Comparison of ENCODE assay signal across 16 cellular contexts in the genomic region with DNA sequence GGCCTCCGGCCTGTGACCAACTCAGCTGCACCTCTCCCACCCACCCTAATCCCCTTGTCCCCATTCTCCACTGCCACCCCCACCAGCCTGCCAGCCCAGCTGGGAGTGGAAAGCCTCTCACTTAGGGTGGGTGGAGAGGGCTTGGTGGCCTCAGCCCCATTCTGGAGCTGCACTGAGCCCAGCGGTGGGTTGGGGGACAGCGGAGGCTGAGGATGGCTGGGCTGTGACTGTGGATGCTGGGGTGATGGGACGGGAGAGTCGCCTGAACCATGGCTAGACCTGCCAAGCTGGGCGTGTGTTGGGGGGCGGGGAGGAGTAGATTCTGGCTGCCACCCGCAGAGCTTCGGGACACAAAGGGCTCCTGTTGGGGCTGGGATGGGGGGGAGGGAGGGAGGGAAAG. TPM values are rescaled to one million over a fixed set of nuclear protein-coding genes. Genes with fewer than 3 reads are reported as not detected.
DNase-seq lines count a peak whose midpoint lies in the region; ATAC-seq and TF ChIP-seq lines count a peak whose summit lies in the region.
"Had no signal": no experiment of that assay in that cellular context is flagged by ENCODE, and none has a peak within 500 bp of the region (broad histone marks: within the 10 kb centered on the region; RNA-seq: fewer than 3 reads in every experiment).

No MANE protein-coding gene starts in this region.

- H3K9me3 Mint-ChIP-seq in activated CD4-positive, alpha-beta T cell treated with anti-CD3 and anti-CD28 coated beads for 36 hours (ENCODE audit: low read depth), result no peaks in the 10 kb centered on the region
- H3K9me3 Mint-ChIP-seq in immature natural killer cell, result no peaks in the 10 kb centered on the region
- H3K9me3 Mint-ChIP-seq: activated T-cell treated with anti-CD3 and anti-CD28 coated beads, Interleukin-2, amount 50 U/mL, for 4 hours had no signal

- H3K4me1 Mint-ChIP-seq in activated CD4-positive, alpha-beta T cell treated with anti-CD3 and anti-CD28 coated beads for 36 hours, result peaks cover 10% of the 10 kb centered on the region
- peaks cover 15 to 25% of the 10 kb centered on the region in 2 donors for H3K4me1 Mint-ChIP-seq in immature natural killer cell

- CTCF ChIA-PET in activated CD4-positive, alpha-beta T cell treated with anti-CD3 and anti-CD28 coated beads for 36 hours (lab: Charles Lee), result interaction anchor here (0.9 to 1.3 kb wide), 3 partner anchors 12 to 462 kb away, joined by 3 to 5 read pairs (median 3); no protein-coding TSS in a partner anchor

- no peaks in the 10 kb centered on the region for H3K27me3 ChIP-seq in MM.1S (replicated peaks; ENCODE audit: insufficient read depth, low read length)
- H3K27me3 ChIP-seq: brain microvascular endothelial cell, transverse colon had no signal

- no peak overlapping the region for H3K27ac Mint-ChIP-seq in activated CD4-positive, alpha-beta T cell treated with anti-CD3 and anti-CD28 coated beads for 36 hours
- H3K27ac Mint-ChIP-seq in immature natural killer cell, result peak overlapping the region in 1 of 6 donors; percentile 59

- H3K27me3 Mint-ChIP-seq in activated CD4-positive, alpha-beta T cell treated with anti-CD3 and anti-CD28 coated beads for 36 hours, result no peaks in the 10 kb centered on the region
- peaks cover 8 to 14% (median 13%) of the 10 kb centered on the region in 3 donors for H3K27me3 Mint-ChIP-seq in immature natural killer cell (ENCODE audit: low read depth in 3 of 3)

- TF ChIP-seq CTCF in MM.1S (IDR thresholded peaks at IDR 0.05; ENCODE audit: low read length), result no peak

- H3K9me2 ChIP-seq in MM.1S (replicated peaks; ENCODE audit: insufficient read depth, low read length), result no peaks in the 10 kb centered on the region

- H3K4me2 ChIP-seq in MM.1S (ENCODE audit: low read depth, low read length), result no peak overlapping the region

- no peak for DNase-seq in activated CD4-positive, alpha-beta T cell treated with anti-CD3 and anti-CD28 coated beads for 36 hours
- DNase-seq in activated CD4-positive, alpha-beta T cell treated with anti-CD3 and anti-CD28 coated beads, Interleukin-2, amount 50 U/mL, for 1 hour, result no peak
- peak in 43 of 58 donors; percentile 17 to 83 (median 58) for DNase-seq in anterior cingulate cortex (lab: John Stamatoyannopoulos, UW)
- no peak for DNase-seq in immature natural killer cell
- DNase-seq in putamen (ENCODE audit: low spot score), result peak; percentile 83
- DNase-seq in mucosa of gallbladder (ENCODE audit: low spot score), result no peak
- DNase-seq in effector CD4-positive, alpha-beta T cell, result no peak
- no peak for DNase-seq in MM.1S
- DNase-seq: activated CD4-positive, alpha-beta T cell treated with anti-CD3 and anti-CD28 coated beads for 1 hour; activated T-cell treated with anti-CD3 and anti-CD28 coated beads, Interleukin-2, amount 50 U/mL, for 4 hours; brain microvascular endothelial cell; glutamatergic neuron; NCI-H2171 treated with DMSO at 0.1 percent for 48 hours; transverse colon had no signal

- ATAC-seq in activated CD4-positive, alpha-beta T cell treated with anti-CD3 and anti-CD28 coated beads for 36 hours, result no peak
- ATAC-seq: activated T-cell treated with anti-CD3 and anti-CD28 coated beads, Interleukin-2, amount 50 U/mL, for 4 hours; SK-N-SH treated with all-trans-retinoic acid at 6 μM for 48 hours had no signal

- no peak overlapping the region for H3K27ac ChIP-seq in MM.1S (ENCODE audit: low read length)
- H3K27ac ChIP-seq: brain microvascular endothelial cell had no signal

- no peaks in the 10 kb centered on the region for H4K20me1 ChIP-seq in MM.1S (ENCODE audit: insufficient read depth, low read length)

- H3K79me2 ChIP-seq in MM.1S (ENCODE audit: low read length), result peaks cover 19% of the 10 kb centered on the region

- intact Hi-C loops in activated CD4-positive, alpha-beta T cell treated with anti-CD3 and anti-CD28 coated beads for 36 hours (cut with DNase I, micrococcal nuclease), result loop anchor here in 1 of 2 experiments (5.0 kb wide), 2 partner anchors 722 to 923 kb away; a partner anchor contains a TSS

- POLR2A ChIA-PET in activated CD4-positive, alpha-beta T cell treated with anti-CD3 and anti-CD28 coated beads for 36 hours (lab: Charles Lee), result no interaction called here

- no peak overlapping the region for H2AFZ ChIP-seq in MM.1S (ENCODE audit: low read length)

- no peaks in the 10 kb centered on the region for H3K9me3 ChIP-seq in MM.1S (replicated peaks; ENCODE audit: insufficient read depth, low read length)
- H3K9me3 ChIP-seq: transverse colon had no signal

- peaks cover 17% of the 10 kb centered on the region for H3K36me3 Mint-ChIP-seq in activated CD4-positive, alpha-beta T cell treated with anti-CD3 and anti-CD28 coated beads for 36 hours (ENCODE audit: low read depth)
- peaks cover 0 to 4% (median 0%) of the 10 kb centered on the region in 3 donors for H3K36me3 Mint-ChIP-seq in immature natural killer cell

- H3K36me3 ChIP-seq in MM.1S (replicated peaks; ENCODE audit: insufficient read depth, low read length), result no peaks in the 10 kb centered on the region
- H3K36me3 ChIP-seq: brain microvascular endothelial cell had no signal

- H3K4me1 ChIP-seq in MM.1S (ENCODE audit: low read length), result 0 out of 2 replicates have a peak, but pooled peaks cover 3% of the 10 kb centered on the region

- no peak overlapping the region for H3K4me3 ChIP-seq in MM.1S (ENCODE audit: low read length)

- peak overlapping the region; percentile 98 for H3K4me3 Mint-ChIP-seq in activated CD4-positive, alpha-beta T cell treated with anti-CD3 and anti-CD28 coated beads for 36 hours
- peak overlapping the region in 3 of 5 donors; percentile 59 to 75 (median 74) for H3K4me3 Mint-ChIP-seq in immature natural killer cell

- H3F3A ChIP-seq in MM.1S (ENCODE audit: insufficient read depth, low read length), result peaks cover 17% of the 10 kb centered on the region

- H3K9ac ChIP-seq in MM.1S (ENCODE audit: low read length), result no peak overlapping the region

RNA-seq across cellular contexts. Expression of a gene that starts 1.8 kb away (rescaled TPM):
- total RNA-seq in activated CD4-positive, alpha-beta T cell treated with anti-CD3 and anti-CD28 coated beads for 36 hours, result 1 to 10 TPM; 4.6 to 4.7 TPM
- polyA plus RNA-seq in immature natural killer cell, result under 1 TPM in 2 of 3 donors, not detected in 1; 0.57 to 0.76 TPM
- 104 TPM for total RNA-seq in mucosa of gallbladder

RNA-seq across cellular contexts. Expression of a gene that starts 1.9 kb away (rescaled TPM):
- 100 to 1,000 TPM; 130 to 143 TPM for total RNA-seq in activated CD4-positive, alpha-beta T cell treated with anti-CD3 and anti-CD28 coated beads for 36 hours
- 10 to 100 TPM; 57.2 to 61.2 (median 59.5) TPM for polyA plus RNA-seq in immature natural killer cell
- total RNA-seq in mucosa of gallbladder, result 107 TPM

RNA-seq across cellular contexts. Expression of a gene that starts 18.4 kb away (rescaled TPM):
- total RNA-seq in activated CD4-positive, alpha-beta T cell treated with anti-CD3 and anti-CD28 coated beads for 36 hours, result not detected
- polyA plus RNA-seq in immature natural killer cell, result not detected
- 0.29 TPM for total RNA-seq in mucosa of gallbladder
- total RNA-seq: activated T-cell treated with anti-CD3 and anti-CD28 coated beads, Interleukin-2, amount 50 U/mL, for 4 hours; osteocyte; transverse colon had no signal

RNA-seq across cellular contexts. Expression of a gene that starts 20.2 kb away (rescaled TPM):
- total RNA-seq in activated CD4-positive, alpha-beta T cell treated with anti-CD3 and anti-CD28 coated beads for 36 hours, result under 1 TPM in 1 of 2 experiments, not detected in 1; 0.23 TPM
- polyA plus RNA-seq in immature natural killer cell, result not detected
- total RNA-seq in mucosa of gallbladder, result 6.5 TPM

RNA-seq across cellular contexts. Expression of a gene that starts 22.2 kb away (rescaled TPM):
- total RNA-seq in activated CD4-positive, alpha-beta T cell treated with anti-CD3 and anti-CD28 coated beads for 36 hours, result 1 to 10 TPM; 3.7 to 4.5 TPM
- polyA plus RNA-seq in immature natural killer cell, result 1 to 10 TPM; 2.4 to 3.0 (median 2.8) TPM
- total RNA-seq in mucosa of gallbladder, result 41.5 TPM

Comparison
In these comparisons a context has a peak if more than half of its experiments do, and no peak if none do; other contexts are left out.
1. DNase-seq: peak in anterior cingulate cortex (43 of 58) and putamen (single experiment); none in activated CD4-positive, alpha-beta T cell treated with anti-CD3 and anti-CD28 coated beads for 36 hours (single experiment), activated CD4-positive, alpha-beta T cell treated with anti-CD3 and anti-CD28 coated beads, Interleukin-2, amount 50 U/mL, for 1 hour (single experiment), immature natural killer cell (0 of 3), mucosa of gallbladder (single experiment), effector CD4-positive, alpha-beta T cell (single experiment) and MM.1S (single experiment).
2. RNA of a gene that starts 1.8 kb away (total RNA-seq): 104 TPM in mucosa of gallbladder (single experiment); 4.6 to 4.7 TPM in activated CD4-positive, alpha-beta T cell treated with anti-CD3 and anti-CD28 coated beads for 36 hours; every median in the first group is over 10 times any median in the second.